8 cellular contexts compared by ENCODE assay signal in genomic region chr17:47229535-47230443, GRCh38. TPM values are rescaled to one million over a fixed set of nuclear protein-coding genes. Genes with fewer than 3 reads are reported as not detected.
A peak's percentile ranks its signal among the peaks of the same experiment; 100 is the strongest.
DNase-seq lines count a peak whose midpoint lies in the region; ATAC-seq and TF ChIP-seq lines count a peak whose summit lies in the region.

No MANE protein-coding gene starts in this region.

- H3K4me1 Mint-ChIP-seq in CD4-positive, alpha-beta T cell (ENCODE audit: low read depth) = peaks cover 12% of the 10 kb centered on the region
- peaks cover 6% of the 10 kb centered on the region for H3K4me1 Mint-ChIP-seq in progenitor cell of endocrine pancreas (ENCODE audit: low read depth)

- H3K27ac ChIP-seq in CD4-positive, alpha-beta T cell (ENCODE audit: low read depth, low read length) = no peak overlapping the region

- ATAC-seq in CD4-positive, alpha-beta T cell (ENCODE audit: poor library complexity) = peak; percentile 99

- H3K9me3 Mint-ChIP-seq in CD4-positive, alpha-beta T cell = no peaks in the 10 kb centered on the region
- H3K9me3 Mint-ChIP-seq in progenitor cell of endocrine pancreas (ENCODE audit: low read depth) = no peaks in the 10 kb centered on the region

- H3K36me3 Mint-ChIP-seq in CD4-positive, alpha-beta T cell (ENCODE audit: low read depth) = no peaks in the 10 kb centered on the region
- no peaks in the 10 kb centered on the region for H3K36me3 Mint-ChIP-seq in progenitor cell of endocrine pancreas (ENCODE audit: insufficient read depth)

- peak; percentile 45 to 66 (median 53) for DNase-seq in CD4-positive, alpha-beta T cell
- DNase-seq in H4 (ENCODE audit: low spot score) = peak; percentile 96
- peak; percentile 86 for DNase-seq in NCI-H146 (lab: John Stamatoyannopoulos, UW)
- DNase-seq in T follicular helper cell (ENCODE audit: low read depth) = peak; percentile 44
- DNase-seq in adipocyte (ENCODE audit: low read depth) = peak; percentile 98
- DNase-seq in cardiac septum (ENCODE audit: low spot score) = peak; percentile 85
- DNase-seq in progenitor cell of endocrine pancreas (ENCODE audit: low spot score, unreplicated experiment) = peak; percentile 47
- peak; percentile 92 for DNase-seq in ureter (ENCODE audit: low spot score)

- H3K4me3 Mint-ChIP-seq in CD4-positive, alpha-beta T cell = peak overlapping the region; percentile 50
- H3K4me3 Mint-ChIP-seq in progenitor cell of endocrine pancreas (ENCODE audit: low read depth) = peak overlapping the region; percentile 47

- peaks cover 12% of the 10 kb centered on the region for H3K27me3 Mint-ChIP-seq in CD4-positive, alpha-beta T cell
- peaks cover 22% of the 10 kb centered on the region for H3K27me3 Mint-ChIP-seq in progenitor cell of endocrine pancreas

- CTCF ChIA-PET in CD4-positive, alpha-beta T cell (lab: Charles Lee) = interaction anchor here (0.5 to 1.1 kb wide), 3 partner anchors 81 to 389 kb away, joined by 3 to 6 read pairs (median 4); no protein-coding TSS in a partner anchor

- POLR2A ChIA-PET in CD4-positive, alpha-beta T cell (lab: Charles Lee) = interaction anchor here (0.7 to 1.5 kb wide), 3 partner anchors 25 to 428 kb away, joined by 3 to 5 read pairs (median 3); no protein-coding TSS in a partner anchor

- H3K36me3 ChIP-seq in adipocyte (ENCODE audit: control insufficient read depth, insufficient read depth, low read length, severe bottlenecking) = no peaks in the 10 kb centered on the region

- peak overlapping the region; percentile 75 for H3K4me3 ChIP-seq in adipocyte (ENCODE audit: low read length)

- TF ChIP-seq CTCF in CD4-positive, alpha-beta T cell (IDR thresholded peaks at IDR 0.05) = peak; percentile 96
- peak; percentile 87 for TF ChIP-seq CTCF in progenitor cell of endocrine pancreas (IDR thresholded peaks at IDR 0.05; ENCODE audit: unreplicated experiment)

- H3K27ac Mint-ChIP-seq in CD4-positive, alpha-beta T cell = no peak overlapping the region
- peak overlapping the region; percentile 43 for H3K27ac Mint-ChIP-seq in progenitor cell of endocrine pancreas

- H3K9me3 ChIP-seq in CD4-positive, alpha-beta T cell (ENCODE audit: control insufficient read depth, low read length) = no peaks in the 10 kb centered on the region
- H3K9me3 ChIP-seq in adipocyte (ENCODE audit: control insufficient read depth, low read length) = no peaks in the 10 kb centered on the region

- H3K4me1 ChIP-seq in adipocyte (ENCODE audit: control insufficient read depth, insufficient read depth, low read length) = peaks cover 27% of the 10 kb centered on the region

- intact Hi-C loops in CD4-positive, alpha-beta T cell (cut with DNase I, micrococcal nuclease) = loop anchor here (1.0 to 2.0 kb wide), 4 partner anchors 85 to 387 kb away; no protein-coding TSS in a partner anchor
- intact Hi-C loops in cardiac septum (cut with DNase I) = loop anchor here (1.0 to 10.0 kb wide), 2 partner anchors 87 to 385 kb away; no protein-coding TSS in a partner anchor

- H3K9ac ChIP-seq in adipocyte (ENCODE audit: low read length) = peak overlapping the region; percentile 75

- H3K27me3 ChIP-seq in CD4-positive, alpha-beta T cell (ENCODE audit: control insufficient read depth, insufficient read depth, low read length) = no peaks in the 10 kb centered on the region
- no peaks in the 10 kb centered on the region for H3K27me3 ChIP-seq in adipocyte (replicated peaks; ENCODE audit: control insufficient read depth, insufficient read depth, low read length)

RNA-seq across cellular contexts. Expression of gene MYL4, which starts 20.6 kb away (rescaled TPM):
- not detected for total RNA-seq in CD4-positive, alpha-beta T cell
- 0.10 TPM in 1 of 2 replicates, not detected in the other for total RNA-seq in H4 (2014; rRNA removed; shearing (Covaris generic))
- total RNA-seq in cardiac septum = 113 TPM
- 0.86 and 1.1 TPM in 2 replicates for total RNA-seq in progenitor cell of endocrine pancreas
- total RNA-seq in ureter = not detected

RNA-seq across cellular contexts. Expression of gene ITGB3, which starts 23.8 kb away (rescaled TPM):
- total RNA-seq in CD4-positive, alpha-beta T cell = under 1 TPM in 1 of 2 experiments, not detected in 1; 0.05 TPM
- total RNA-seq in H4 (2014; rRNA removed; shearing (Covaris generic)) = 3.4 and 3.7 TPM in 2 replicates
- total RNA-seq in cardiac septum = 5.7 TPM
- not detected in 2 replicates for total RNA-seq in progenitor cell of endocrine pancreas
- total RNA-seq in ureter = 13.2 TPM

RNA-seq across cellular contexts. Expression of gene CDC27, which starts 40.7 kb away (rescaled TPM):
- total RNA-seq in CD4-positive, alpha-beta T cell = 10 to 100 TPM; 52.5 to 52.8 TPM
- total RNA-seq in H4 (2014; rRNA removed; shearing (Covaris generic)) = 92.1 and 100 TPM in 2 replicates
- 81.2 TPM for total RNA-seq in cardiac septum
- total RNA-seq in progenitor cell of endocrine pancreas = 79.1 and 87.4 TPM in 2 replicates
- 80.3 TPM for total RNA-seq in ureter

Comparison
In these comparisons a context has a peak if more than half of its experiments do, and no peak if none do; other contexts are left out.
1. DNase-seq: peak in every context shown above with its lines; median percentile 98 in adipocyte; 96 in H4; 92 in ureter; 86 in NCI-H146; 85 in cardiac septum; 53 in CD4-positive, alpha-beta T cell; 47 in progenitor cell of endocrine pancreas; 44 in T follicular helper cell.
2. RNA of gene MYL4, which starts 20.6 kb away (total RNA-seq): 113 TPM in cardiac septum (single experiment); 0.86 to 1.1 TPM in progenitor cell of endocrine pancreas, not detected in ureter (single experiment), 0.10 TPM in H4 and not detected in CD4-positive, alpha-beta T cell; every median in the first group is over 10 times any median in the second.